Comparison of ENCODE assay signal across 17 cellular contexts in genomic region chr3:127741246-127741645, GRCh38.
DNase-seq lines count a peak whose midpoint lies in the region; ATAC-seq and TF ChIP-seq lines count a peak whose summit lies in the region.
"Had no signal": no experiment of that assay in that cellular context is flagged by ENCODE, and none has a peak within 500 bp of the region (broad histone marks: within the 10 kb centered on the region; RNA-seq: fewer than 3 reads in every experiment).

No MANE protein-coding gene starts in this region.

- intact Hi-C loops in heart right ventricle (cut with DNase I) (no loop called here), Right ventricle myocardium superior (cut with DNase I) (loop anchor here (10.0 kb wide), 1 partner anchor 74 kb away; no protein-coding TSS in a partner anchor), esophagus muscularis mucosa (cut with DNase I) (no loop called here), CD14-positive monocyte (cut with micrococcal nuclease) (loop anchor here in 1 of 2 donors (5.0 kb wide), 1 partner anchor 44 kb away; no protein-coding TSS in a partner anchor)

- H3K27me3 ChIP-seq in heart right ventricle: no peaks in the 10 kb centered on the region
- H3K27me3 ChIP-seq in esophagus muscularis mucosa: no peaks in the 10 kb centered on the region
- peaks cover 0 to 6% (median 0%) of the 10 kb centered on the region in 3 experiments for H3K27me3 ChIP-seq in neuronal stem cell (ENCODE audit: control insufficient read depth in 3 of 3, insufficient read depth in 3 of 3, low read depth in 1 of 3, low read length in 3 of 3)

- ATAC-seq in heart right ventricle (no peak), Right ventricle myocardium superior (ENCODE audit: poor library complexity) (no peak), HG02870 (IDR thresholded peaks at IDR 0.05; ENCODE audit: unreplicated experiment) (no peak)
- ATAC-seq: GM23338, HCT116 had no signal

- no peak overlapping the region for H3K9ac ChIP-seq in neuronal stem cell (ENCODE audit: low read depth, low read length, poor library complexity)

- H3K4ac ChIP-seq in neuronal stem cell (ENCODE audit: low read length): no peak overlapping the region

- H3K27ac Mint-ChIP-seq in CD14-positive monocyte: no peak overlapping the region
- H3K27ac Mint-ChIP-seq: CD4-positive, alpha-beta memory T cell; GM23338 had no signal

- H2BK120ac ChIP-seq in neuronal stem cell (ENCODE audit: low read depth, low read length): no peak overlapping the region

- no peak overlapping the region for H4K8ac ChIP-seq in neuronal stem cell (ENCODE audit: low read depth, low read length)

- H3K9me3 Mint-ChIP-seq in CD14-positive monocyte: no peaks in the 10 kb centered on the region
- H3K9me3 Mint-ChIP-seq: CD4-positive, alpha-beta memory T cell; GM23338 had no signal

- peaks cover 23% of the 10 kb centered on the region for H3K4me1 Mint-ChIP-seq in CD14-positive monocyte

- no peak overlapping the region for H2AK5ac ChIP-seq in neuronal stem cell (ENCODE audit: low read depth, low read length)

- no peak overlapping the region for H3K4me2 ChIP-seq in neuronal stem cell (ENCODE audit: insufficient read depth, low read length, poor library complexity, severe bottlenecking)
- H3K4me2 ChIP-seq: GM23338 had no signal

- H3K27me3 Mint-ChIP-seq in CD14-positive monocyte (ENCODE audit: low read depth in 3 of 3): peaks cover 1 to 3% (median 3%) of the 10 kb centered on the region in 3 donors

- peak overlapping the region; percentile 21 for H3K23ac ChIP-seq in neuronal stem cell (ENCODE audit: low read depth, low read length, poor library complexity)

- H3K18ac ChIP-seq in neuronal stem cell (ENCODE audit: low read length): peak overlapping the region; percentile 33

- H3K4me3 Mint-ChIP-seq in CD14-positive monocyte: no peak overlapping the region
- H3K4me3 Mint-ChIP-seq: CD4-positive, alpha-beta memory T cell; GM23338 had no signal

- H3K4me3 ChIP-seq in heart right ventricle: no peak overlapping the region
- no peak overlapping the region for H3K4me3 ChIP-seq in esophagus muscularis mucosa
- no peak overlapping the region for H3K4me3 ChIP-seq in neuronal stem cell (ENCODE audit: low read length in 2 of 2)
- H3K4me3 ChIP-seq: GM23338 had no signal

- TF ChIP-seq CTCF in heart right ventricle (IDR thresholded peaks at IDR 0.05): no peak
- no peak for TF ChIP-seq CTCF in esophagus muscularis mucosa (IDR thresholded peaks at IDR 0.05)
- TF ChIP-seq CTCF in CD14-positive monocyte (IDR thresholded peaks at IDR 0.05): no peak

- no peak for TF ChIP-seq POLR2A in esophagus muscularis mucosa (IDR thresholded peaks at IDR 0.05; ENCODE audit: low read depth)

- H3K36me3 ChIP-seq in heart right ventricle (peaks cover 0 to 4% (median 0%) of the 10 kb centered on the region in 9 donors), esophagus muscularis mucosa (no peaks in the 10 kb centered on the region), neuronal stem cell (replicated peaks in 1 of 2; ENCODE audit: control insufficient read depth in 2 of 2, insufficient read depth in 2 of 2, low read length in 2 of 2) (no peaks in the 10 kb centered on the region)

- peaks cover 24 to 100% (median 93%) of the 10 kb centered on the region in 9 donors for H3K4me1 ChIP-seq in heart right ventricle
- H3K4me1 ChIP-seq in esophagus muscularis mucosa: peaks cover 73 to 85% (median 76%) of the 10 kb centered on the region in 4 donors
- no peaks in the 10 kb centered on the region for H3K4me1 ChIP-seq in neuronal stem cell (ENCODE audit: control insufficient read depth in 2 of 2, insufficient read depth in 1 of 2, low read depth in 1 of 2, low read length in 2 of 2)

- TF ChIP-seq EP300 in esophagus muscularis mucosa (IDR thresholded peaks at IDR 0.05): no peak

- no peak overlapping the region for H2BK12ac ChIP-seq in neuronal stem cell (ENCODE audit: low read length)

- H2BK5ac ChIP-seq in neuronal stem cell (ENCODE audit: low read length): no peak overlapping the region

- H4K91ac ChIP-seq in neuronal stem cell (ENCODE audit: low read depth, low read length, poor library complexity): no peak overlapping the region

- H2AFZ ChIP-seq in neuronal stem cell (ENCODE audit: low read length): no peak overlapping the region
- H2AFZ ChIP-seq: GM23338 had no signal

- H3K79me1 ChIP-seq in neuronal stem cell (ENCODE audit: low read depth, low read length): no peaks in the 10 kb centered on the region

- no peak overlapping the region for H2BK15ac ChIP-seq in neuronal stem cell (ENCODE audit: low read length)

- 95 to 96% methylated on average over 8 of the region's 8 CpGs for WGBS in heart right ventricle, 2 donors
- 85% methylated on average over 6 of the region's 8 CpGs for WGBS in esophagus muscularis mucosa
- whole genome bisulfite sequencing in neuronal stem cell (ENCODE audit: extremely low coverage in 2 of 2, insufficient read length in 2 of 2, insufficient replicate concordance in 1 of 2), 2 donors: no CpG with 5 or more reads among the region's 8 CpGs

- no peaks in the 10 kb centered on the region for H3K9me3 ChIP-seq in heart right ventricle
- H3K9me3 ChIP-seq in esophagus muscularis mucosa: no peaks in the 10 kb centered on the region
- H3K9me3 ChIP-seq in neuronal stem cell (replicated peaks in 1 of 2; ENCODE audit: control insufficient read depth in 2 of 2, insufficient read depth in 1 of 2, low read depth in 1 of 2, low read length in 2 of 2): no peaks in the 10 kb centered on the region

- H3K27ac ChIP-seq in heart right ventricle: peak overlapping the region; percentile 64 to 94 (median 84)
- peak overlapping the region; percentile 42 to 67 (median 46) for H3K27ac ChIP-seq in esophagus muscularis mucosa (replicated peaks in 1 of 4)
- H3K27ac ChIP-seq in neuronal stem cell (replicated peaks; ENCODE audit: low read length): no peak overlapping the region
- peak overlapping the region; percentile 68 for H3K27ac ChIP-seq in temporal lobe (ENCODE audit: low read depth, low read length)

- DNase-seq in heart right ventricle: no peak
- DNase-seq in Right ventricle myocardium superior: no peak
- no peak for DNase-seq in esophagus muscularis mucosa (ENCODE audit: extremely low spot score)
- no peak for DNase-seq in neuronal stem cell (ENCODE audit: low spot score)
- DNase-seq in activated gamma-delta T cell (lab: John Stamatoyannopoulos, UW): no peak
- no peak for DNase-seq in CD14-positive monocyte (ENCODE audit: low spot score)
- DNase-seq: CD4-positive, alpha-beta memory T cell; GF-D8; NCI-H1092 treated with DMSO at 0.1 percent for 48 hours; NCI-H2081; NCI-H2171 treated with DMSO at 0.1 percent for 48 hours; NCI-H446 treated with DMSO at 0.1 percent for 48 hours; SHP77 treated with DMSO at 0.1 percent for 48 hours had no signal

- H3K14ac ChIP-seq in neuronal stem cell (ENCODE audit: low read length): no peak overlapping the region

- H3K36me3 Mint-ChIP-seq in CD14-positive monocyte: peaks cover 1 to 4% of the 10 kb centered on the region in 2 donors
- H3K36me3 Mint-ChIP-seq: CD4-positive, alpha-beta memory T cell had no signal
